In genomic region chr5:88979244-88979643, GRCh38 we compare ENCODE assay signal across 9 cellular contexts.
DNase-seq lines count a peak whose midpoint lies in the region; ATAC-seq and TF ChIP-seq lines count a peak whose summit lies in the region.
"Had no signal": no experiment of that assay in that cellular context is flagged by ENCODE, and none has a peak within 500 bp of the region (broad histone marks: within the 10 kb centered on the region; RNA-seq: fewer than 3 reads in every experiment).

No MANE protein-coding gene starts in this region.

- DNase-seq in ELR (ENCODE audit: low read depth) (peak; percentile 48), brain microvascular endothelial cell (peak; percentile 42), mesenteric fat pad (ENCODE audit: low spot score) (no peak)
- DNase-seq: NCI-H1105 treated with DMSO at 0.1 percent for 48 hours had no signal

- no peak for TF ChIP-seq CTCF in brain microvascular endothelial cell (IDR thresholded peaks at IDR 0.05; ENCODE audit: low read depth, low read length, missing control alignments)

- H3K27me3 ChIP-seq in brain microvascular endothelial cell (replicated peaks): no peaks in the 10 kb centered on the region

- ATAC-seq in GM21367 (IDR thresholded peaks at IDR 0.05; ENCODE audit: unreplicated experiment): peak; percentile 46
- ATAC-seq in HG03469 (IDR thresholded peaks at IDR 0.05; ENCODE audit: unreplicated experiment): peak; percentile 59
- no peak for ATAC-seq in SK-N-SH treated with all-trans-retinoic acid at 6 μM for 48 hours
- ATAC-seq in HG03342 (IDR thresholded peaks at IDR 0.05; ENCODE audit: unreplicated experiment): no peak
- ATAC-seq in GM19467 (IDR thresholded peaks at IDR 0.05; ENCODE audit: unreplicated experiment): no peak

- in situ Hi-C loops in brain microvascular endothelial cell (cut with HindIII; ENCODE audit: low pct_ligation_motif_present, low sequenced_read_pairs): no loop called here

- no peak overlapping the region for H3K27ac ChIP-seq in brain microvascular endothelial cell

- no peak overlapping the region for H3K4me3 ChIP-seq in brain microvascular endothelial cell (ENCODE audit: low read depth, low read length)

- H3K36me3 ChIP-seq in brain microvascular endothelial cell (replicated peaks): no peaks in the 10 kb centered on the region

TF ChIP-seq in SK-N-SH treated with all-trans-retinoic acid at 6 μM for 48 hours, 23 proteins besides CTCF, POLR2A, EP300 and RAD21:
- TF ChIP-seq, protein P1, sequence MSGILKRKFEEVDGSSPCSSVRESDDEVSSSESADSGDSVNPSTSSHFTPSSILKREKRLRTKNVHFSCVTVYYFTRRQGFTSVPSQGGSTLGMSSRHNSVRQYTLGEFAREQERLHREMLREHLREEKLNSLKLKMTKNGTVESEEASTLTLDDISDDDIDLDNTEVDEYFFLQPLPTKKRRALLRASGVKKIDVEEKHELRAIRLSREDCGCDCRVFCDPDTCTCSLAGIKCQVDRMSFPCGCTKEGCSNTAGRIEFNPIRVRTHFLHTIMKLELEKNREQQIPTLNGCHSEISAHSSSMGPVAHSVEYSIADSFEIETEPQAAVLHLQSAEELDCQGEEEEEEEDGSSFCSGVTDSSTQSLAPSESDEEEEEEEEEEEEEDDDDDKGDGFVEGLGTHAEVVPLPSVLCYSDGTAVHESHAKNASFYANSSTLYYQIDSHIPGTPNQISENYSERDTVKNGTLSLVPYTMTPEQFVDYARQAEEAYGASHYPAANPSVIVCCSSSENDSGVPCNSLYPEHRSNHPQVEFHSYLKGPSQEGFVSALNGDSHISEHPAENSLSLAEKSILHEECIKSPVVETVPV (CRISPR knock-in tag; IDR thresholded peaks at IDR 0.05): no peak
- TF ChIP-seq OSR1 (CRISPR knock-in tag; IDR thresholded peaks at IDR 0.05) (no peak), ZC3H10 (CRISPR knock-in tag; IDR thresholded peaks at IDR 0.05) (no peak)

Comparison
In these comparisons a context has a peak if more than half of its experiments do, and no peak if none do; other contexts are left out.
1. ATAC-seq: peak in GM21367 (single experiment) and HG03469 (single experiment); none in SK-N-SH treated with all-trans-retinoic acid at 6 μM for 48 hours (single experiment), HG03342 (single experiment) and GM19467 (single experiment).